18 cellular contexts compared by ENCODE assay signal in the genomic region with DNA sequence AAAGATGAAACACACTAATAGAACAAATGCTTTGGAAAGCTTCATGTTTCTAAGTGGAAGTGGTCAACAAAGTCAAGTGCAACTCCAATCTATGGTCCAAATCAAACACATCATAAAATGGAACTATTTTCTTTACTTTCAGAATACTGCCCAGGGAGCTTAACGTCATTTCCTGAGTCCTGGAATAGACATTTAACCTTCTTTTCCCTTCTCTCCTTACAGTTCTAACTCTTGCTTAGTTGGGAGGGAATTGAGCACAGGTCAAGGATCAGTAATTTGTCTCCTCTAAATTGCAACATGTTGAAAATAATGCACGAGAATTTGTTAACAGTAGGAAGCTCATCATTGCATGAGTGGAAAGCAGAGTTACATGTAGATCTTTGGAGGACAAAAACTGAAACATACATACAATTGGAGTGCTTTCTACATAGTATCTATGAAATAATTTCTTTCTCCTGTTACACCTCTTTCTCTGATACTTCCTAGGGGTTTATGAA.
"Had no signal": no experiment of that assay in that cellular context is flagged by ENCODE, and none has a peak within 500 bp of the region (broad histone marks: within the 10 kb centered on the region; RNA-seq: fewer than 3 reads in every experiment).

No MANE protein-coding gene starts in this region.

- H3K4me1 ChIP-seq: testis, uterus had no signal

- H3K4me3 ChIP-seq: dorsolateral prefrontal cortex, gastroesophageal sphincter, heart right ventricle, skin epidermis, testis, uterus had no signal

- ATAC-seq: gastroesophageal sphincter; natural killer cell treated with Interleukin-12 subunit alpha and Interleukin-12 subunit beta and Interleukin-15 and Interleukin-18, amount 100 ng/mL, for 72 hours; stimulated activated naive CD8-positive, alpha-beta T cell treated with anti-CD3 and anti-CD28 coated beads, Interleukin-15, Interleukin-2, amounts not matched to agents 100 U/mL and 50 U/mL, for 24 hours had no signal

- H3K27ac ChIP-seq: gastroesophageal sphincter, skin epidermis, testis, uterus had no signal

- DNase-seq: activated CD4-positive, alpha-beta T cell treated with anti-CD3 and anti-CD28 coated beads for 1 hour; activated CD4-positive, alpha-beta T cell treated with anti-CD3 and anti-CD28 coated beads, Interleukin-2, amount 50 U/mL, for 4 hours; activated naive CD4-positive, alpha-beta T cell; activated naive CD8-positive, alpha-beta T cell treated with anti-CD3 and anti-CD28 coated beads, Interleukin-2, amount 10 ng/mL, durations not matched to agents 7 days and 5 days; activated T-cell treated with anti-CD3 and anti-CD28 coated beads for 4 hours; anterior cingulate cortex; dorsolateral prefrontal cortex; heart right ventricle; occipital lobe; stimulated activated naive CD8-positive, alpha-beta T cell treated with anti-CD3 and anti-CD28 coated beads, Interleukin-15, Interleukin-2, amounts not matched to agents 100 U/mL and 50 U/mL, for 24 hours; T-helper 9 cell; testis; uterus had no signal

- H3K36me3 ChIP-seq: gastroesophageal sphincter, heart right ventricle, uterus had no signal

- H3K9me3 ChIP-seq: gastroesophageal sphincter, heart right ventricle, testis, uterus had no signal

- FAIRE-seq: bronchial epithelial cell, endometrium had no signal
